In the genomic region with DNA sequence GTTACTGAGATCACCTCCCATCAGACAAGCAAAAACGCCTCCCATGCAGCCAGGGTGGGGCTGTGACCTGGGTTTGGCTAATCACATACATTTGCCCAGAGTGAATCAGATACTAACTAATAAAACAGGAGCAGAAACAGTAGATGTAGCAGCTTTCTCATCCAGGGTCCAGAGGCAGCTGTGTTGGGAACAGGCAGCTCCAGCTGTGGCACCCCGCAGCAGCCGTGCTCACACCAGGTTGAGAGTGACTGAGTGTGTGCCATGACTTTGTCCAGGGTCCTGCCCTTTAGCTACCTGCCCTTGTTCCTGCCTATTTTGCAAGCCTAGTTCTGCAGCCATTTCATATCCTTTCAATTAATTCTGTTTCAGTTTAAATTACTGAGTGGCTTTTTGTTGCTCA, we compare ENCODE assay signal across 26 cellular contexts.
"Had no signal": no experiment of that assay in that cellular context is flagged by ENCODE, and none has a peak within 500 bp of the region (broad histone marks: within the 10 kb centered on the region; RNA-seq: fewer than 3 reads in every experiment).

No MANE protein-coding gene starts in this region.

- H3K9me3 Mint-ChIP-seq: activated naive CD8-positive, alpha-beta T cell treated with anti-CD3 and anti-CD28 coated beads, Interleukin-2, amount 50 U/mL, for 24 hours; activated T-helper 1 cell treated with anti-CD3 and anti-CD28 coated beads, Interleukin-12 subunit alpha, Interleukin-12 subunit beta, Interleukin-2, Interleukin-4 antibody, amounts not matched to agents 30 ng/mL and 10 ng/mL and 1 ng/mL, durations not matched to agents 14 hours and 24 hours and 36 hours; nephron had no signal

- H3K27ac ChIP-seq: breast epithelium, colonic mucosa, testis, VCaP had no signal

- DNase-seq: activated CD4-positive, alpha-beta T cell treated with anti-CD3 and anti-CD28 coated beads for 4 hours; activated CD4-positive, alpha-beta T cell treated with anti-CD3 and anti-CD28 coated beads, Interleukin-2, amount 50 U/mL, for 4 hours; activated gamma-delta T cell; activated naive CD4-positive, alpha-beta T cell treated with anti-CD3 and anti-CD28 coated beads, Interleukin-2, amount 50 U/mL, for 16 hours; activated naive CD8-positive, alpha-beta T cell treated with anti-CD3 and anti-CD28 coated beads, Interleukin-2, amount 50 U/mL, for 24 hours; activated T-cell treated with anti-CD3 and anti-CD28 coated beads for 4 hours; amygdala; central memory CD4-positive, alpha-beta T cell; colonic mucosa; effector CD8-positive, alpha-beta T cell; erythroblast; heart left ventricle; hypothalamus; midbrain; stimulated activated CD4-positive, alpha-beta T cell treated with anti-CD3 and anti-CD28 coated beads, Interleukin-12 subunit alpha, Interleukin-12 subunit beta, amount 100 ng/mL, for 4 hours; stimulated activated CD4-positive, alpha-beta T cell treated with anti-CD3 and anti-CD28 coated beads, Interleukin-4, amount 100 ng/mL, for 1 hour; stimulated activated naive CD8-positive, alpha-beta T cell treated with anti-CD3 and anti-CD28 coated beads, Interleukin-15, Interleukin-2, amounts not matched to agents 100 U/mL and 50 U/mL, for 24 hours; T-helper 9 cell; testis; transverse colon had no signal

- ATAC-seq: activated naive CD8-positive, alpha-beta T cell treated with anti-CD3 and anti-CD28 coated beads, Interleukin-2, amount 50 U/mL, for 24 hours; sciatic nerve; stimulated activated naive CD8-positive, alpha-beta T cell treated with anti-CD3 and anti-CD28 coated beads, Interleukin-15, Interleukin-2, amounts not matched to agents 100 U/mL and 50 U/mL, for 24 hours had no signal

- H3K4me3 Mint-ChIP-seq: activated T-helper 1 cell treated with anti-CD3 and anti-CD28 coated beads, Interleukin-12 subunit alpha, Interleukin-12 subunit beta, Interleukin-2, Interleukin-4 antibody, amounts not matched to agents 30 ng/mL and 10 ng/mL and 1 ng/mL, durations not matched to agents 14 hours and 24 hours and 36 hours had no signal

- H3K27ac Mint-ChIP-seq: activated naive CD8-positive, alpha-beta T cell treated with anti-CD3 and anti-CD28 coated beads, Interleukin-2, amount 50 U/mL, for 24 hours; activated T-helper 1 cell treated with anti-CD3 and anti-CD28 coated beads, Interleukin-12 subunit alpha, Interleukin-12 subunit beta, Interleukin-2, Interleukin-4 antibody, amounts not matched to agents 30 ng/mL and 10 ng/mL and 1 ng/mL, durations not matched to agents 14 hours and 24 hours and 36 hours; nephron had no signal

- H3K4me1 Mint-ChIP-seq: nephron had no signal

- H3K9me3 ChIP-seq: breast epithelium, colonic mucosa, heart left ventricle, testis, transverse colon had no signal

- H3K36me3 ChIP-seq: breast epithelium, colonic mucosa had no signal

- H3K4me3 ChIP-seq: colonic mucosa, heart left ventricle, skin epidermis, testis, transverse colon had no signal

- H3K4me1 ChIP-seq: breast epithelium, colonic mucosa had no signal

- H3K27me3 ChIP-seq: breast epithelium, colonic mucosa, testis, transverse colon had no signal

- H3K27me3 Mint-ChIP-seq: activated naive CD8-positive, alpha-beta T cell treated with anti-CD3 and anti-CD28 coated beads, Interleukin-2, amount 50 U/mL, for 24 hours had no signal
